In genomic region chr12:76143343-76144252, GRCh38 we compare ENCODE assay signal across 10 cellular contexts. TPM values are rescaled to one million over a fixed set of nuclear protein-coding genes. Genes with fewer than 3 reads are reported as not detected.
DNase-seq lines count a peak whose midpoint lies in the region; ATAC-seq and TF ChIP-seq lines count a peak whose summit lies in the region.
"Had no signal": no experiment of that assay in that cellular context is flagged by ENCODE, and none has a peak within 500 bp of the region (broad histone marks: within the 10 kb centered on the region; RNA-seq: fewer than 3 reads in every experiment).

No MANE protein-coding gene starts in this region.

- H3K27ac ChIP-seq in left lung, result no peak overlapping the region
- H3K27ac ChIP-seq: upper lobe of left lung had no signal

- H3K9me3 ChIP-seq in left lung, result peaks cover 0 to 2% of the 10 kb centered on the region in 2 donors

- H3K4me1 ChIP-seq in left lung, result no peaks in the 10 kb centered on the region

- H3K27me3 ChIP-seq in left lung, result no peaks in the 10 kb centered on the region
- H3K27me3 ChIP-seq: upper lobe of left lung had no signal

- no peak overlapping the region for H3K4me3 ChIP-seq in left lung
- H3K4me3 ChIP-seq: upper lobe of left lung had no signal

- DNase-seq in left lung (no peak), SK-N-DZ (ENCODE audit: low spot score) (no peak), left ventricle myocardium superior (no peak), SKM-1 (lab: John Stamatoyannopoulos, UW; ENCODE audit: unreplicated experiment) (no peak)
- no peak for DNase-seq in activated CD4-positive, CD25-positive, alpha-beta regulatory T cell (lab: John Stamatoyannopoulos, UW)
- DNase-seq: NK-92 treated with Interleukin-12 subunit alpha and Interleukin-12 subunit beta, amount 100 ng/mL, for 24 hours had no signal

- no peaks in the 10 kb centered on the region for H3K36me3 ChIP-seq in left lung
- H3K36me3 ChIP-seq: upper lobe of left lung had no signal

- ATAC-seq in GM18517 (IDR thresholded peaks at IDR 0.05; ENCODE audit: unreplicated experiment) (peak; percentile 97), GM21526 (IDR thresholded peaks at IDR 0.05; ENCODE audit: low FRiP score, unreplicated experiment) (peak; percentile 95), HG03457 (IDR thresholded peaks at IDR 0.05; ENCODE audit: unreplicated experiment) (peak; percentile 95), left lung (peak; percentile 43), left ventricle myocardium superior (no peak)

- intact Hi-C loops in left lung (cut with DNase I) (no loop called here), left ventricle myocardium superior (cut with micrococcal nuclease) (no loop called here)

- no peak for TF ChIP-seq CTCF in left lung (IDR thresholded peaks at IDR 0.05)

RNA-seq across cellular contexts. Expression of gene NAP1L1, which starts 59.1 kb away (rescaled TPM):
- total RNA-seq in left lung (100 to 1,000 TPM; 413 to 428 TPM), left ventricle myocardium superior (316 TPM)
- 466 and 569 TPM in 2 replicates for polyA plus RNA-seq in SK-N-DZ (2014; cell fraction: cytosol; rRNA removed)
- 390 and 521 TPM in 2 replicates for polyA plus RNA-seq in SK-N-DZ (2014; cell fraction: nucleus; rRNA removed)
